ENCODE assay signal across 8 cellular contexts in the genomic region with DNA sequence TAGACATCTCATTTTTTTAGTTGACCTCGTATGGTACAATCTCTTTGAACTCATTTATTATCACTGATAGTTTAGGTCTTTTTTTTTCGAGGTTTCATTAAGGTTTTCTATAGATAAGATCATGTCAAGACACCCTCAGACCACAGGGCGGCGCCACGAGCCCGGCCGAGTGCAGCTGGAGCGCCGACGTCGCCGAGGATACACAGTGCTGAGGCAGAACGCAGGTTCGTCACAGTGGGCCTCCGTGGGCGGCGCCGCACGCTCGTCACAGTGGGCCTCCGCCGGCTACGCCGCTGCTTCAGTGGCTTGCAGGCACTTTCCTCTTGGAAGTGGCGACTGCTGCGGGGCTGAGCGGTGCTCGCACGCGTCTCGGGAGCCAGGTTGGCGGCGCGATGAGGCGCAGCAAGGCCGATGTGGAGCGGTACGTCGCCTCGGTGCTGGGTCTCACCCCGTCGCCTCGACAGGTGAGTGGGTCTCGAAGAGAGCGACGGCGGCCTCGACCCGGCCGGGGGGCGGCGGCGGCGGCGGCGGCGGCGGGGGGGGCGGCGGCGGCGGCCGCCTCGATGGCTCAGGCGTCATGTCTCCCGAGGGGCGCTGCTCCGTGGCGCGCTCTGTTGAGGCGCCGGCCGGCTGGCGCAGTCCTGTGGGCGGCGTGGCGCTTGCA. TPM values are rescaled to one million over a fixed set of nuclear protein-coding genes. Genes with fewer than 3 reads are reported as not detected.
DNase-seq lines count a peak whose midpoint lies in the region; ATAC-seq and TF ChIP-seq lines count a peak whose summit lies in the region.
"Not testable (repeated sequence)": the region's sequence is repeated elsewhere in the genome, so short reads cannot be mapped to it uniquely, and the experiment has no call there.

Gene RGPD5, plus strand, starts transcription at position 232 of the 664 bp plus-strand sequence. Its CDS starts 161 bp downstream, at position 393.

- H3K4me3 ChIP-seq in GM23338, breast epithelium, left ventricle myocardium inferior, upper lobe of left lung: not testable (repeated sequence)
- peak within 1 kb of the TSS; percentile 32 for H3K4me3 ChIP-seq in SJSA1

- not testable (repeated sequence) for H3K36me3 Mint-ChIP-seq in GM23338 (ENCODE audit: low read depth)

- H3K4me2 ChIP-seq in GM23338: not testable (repeated sequence)

- DNase-seq in GM23338 (ENCODE audit: low spot score); SJSA1 (ENCODE audit: low read depth in 1 of 2, low spot score in 2 of 2); breast epithelium (ENCODE audit: low spot score in 2 of 2); left ventricle myocardium inferior; omental fat pad (ENCODE audit: low spot score): not testable (repeated sequence)
- peak in 1 of 2 donors; percentile 55 for DNase-seq in upper lobe of left lung

- not testable (repeated sequence) for H2AFZ ChIP-seq in GM23338

- TF ChIP-seq POLR2A in breast epithelium (IDR thresholded peaks at IDR 0.05); upper lobe of left lung (IDR thresholded peaks at IDR 0.05): not testable (repeated sequence)

- WGBS in upper lobe of left lung, 2 donors: no CpG with 5 or more reads among the region's 77 CpGs

- not testable (repeated sequence) for H3K27ac Mint-ChIP-seq in GM23338

- H3K79me2 ChIP-seq in GM23338 (replicated peaks; ENCODE audit: insufficient read depth): not testable (repeated sequence)

- not testable (repeated sequence) for H3K27me3 ChIP-seq in GM23338 (ENCODE audit: insufficient read depth); SJSA1 (replicated peaks); breast epithelium; left ventricle myocardium inferior (ENCODE audit: low read depth); upper lobe of left lung

- not testable (repeated sequence) for H3K4me1 Mint-ChIP-seq in GM23338

- not testable (repeated sequence) for H4K20me1 ChIP-seq in GM23338 (replicated peaks; ENCODE audit: insufficient read depth)

- H3K4me1 ChIP-seq in GM23338 (ENCODE audit: insufficient read depth); SJSA1 (replicated peaks); breast epithelium; left ventricle myocardium inferior; upper lobe of left lung: not testable (repeated sequence)

- not testable (repeated sequence) for H3K36me3 ChIP-seq in GM23338 (ENCODE audit: insufficient read depth); SJSA1; breast epithelium; left ventricle myocardium inferior; upper lobe of left lung

- H3K27ac ChIP-seq in GM23338 (ENCODE audit: low read depth); SJSA1; breast epithelium; left ventricle myocardium inferior (replicated peaks); upper lobe of left lung: not testable (repeated sequence)

- not testable (repeated sequence) for H3K4me3 Mint-ChIP-seq in GM23338

- intact Hi-C loops in breast epithelium (cut with DNase I; ENCODE audit: low total_unique reads); left ventricle myocardium inferior (cut with micrococcal nuclease): not testable (repeated sequence)

- H3K9me3 Mint-ChIP-seq in GM23338: not testable (repeated sequence)

- H3K9me3 ChIP-seq in SJSA1 (replicated peaks); breast epithelium; left ventricle myocardium inferior (replicated peaks); upper lobe of left lung: not testable (repeated sequence)

- ATAC-seq in GM18909 (IDR thresholded peaks at IDR 0.05; ENCODE audit: poor library complexity, unreplicated experiment): peak; percentile 97
- ATAC-seq in GM23338: peak; percentile 91
- ATAC-seq in HG03135 (IDR thresholded peaks at IDR 0.05; ENCODE audit: unreplicated experiment): peak; percentile 98
- peak; percentile 100 for ATAC-seq in omental fat pad (ENCODE audit: low FRiP score)
- ATAC-seq in upper lobe of left lung (ENCODE audit: low FRiP score in 2 of 2): peak; percentile 100

- TF ChIP-seq EP300 in upper lobe of left lung (IDR thresholded peaks at IDR 0.05): not testable (repeated sequence)

- not testable (repeated sequence) for TF ChIP-seq CTCF in GM23338 (conservative IDR thresholded peaks at IDR 0.05; ENCODE audit: low read depth in 2 of 2); breast epithelium (IDR thresholded peaks at IDR 0.05); left ventricle myocardium inferior (IDR thresholded peaks at IDR 0.05; ENCODE audit: borderline replicate concordance); omental fat pad (IDR thresholded peaks at IDR 0.05); upper lobe of left lung (IDR thresholded peaks at IDR 0.05)

- not testable (repeated sequence) for H3K27me3 Mint-ChIP-seq in GM23338 (ENCODE audit: insufficient read depth, low read depth, poor library complexity)

- H3F3A ChIP-seq in GM23338 (replicated peaks; ENCODE audit: low read depth): not testable (repeated sequence)

- H3K9me2 ChIP-seq in GM23338 (ENCODE audit: insufficient read depth): not testable (repeated sequence)

RNA-seq across cellular contexts. Expression of gene RGPD5, which starts in this region (rescaled TPM):
- total RNA-seq in GM23338 (2014; rRNA removed; shearing (Covaris generic)): 15.4 and 18.0 TPM in 2 replicates
- polyA plus RNA-seq in GM23338 (2016; fragmentation: Nextera tagmentation; extraction: Ambion mirVana): 4.3 and 7.3 TPM in 2 replicates
- 18.7 and 21.0 TPM in 2 replicates for total RNA-seq in SJSA1 (2014; rRNA removed; shearing (Covaris generic))
- total RNA-seq in breast epithelium (10 to 100 TPM; 66.6 to 82.3 (median 69.1) TPM), left ventricle myocardium inferior (24.7 TPM), omental fat pad (10 to 100 TPM; 27.4 to 79.5 (median 39.7) TPM), upper lobe of left lung (100 to 1,000 TPM in 1 of 6 donors, 10 to 100 TPM in 4, 1 to 10 TPM in 1; 9.1 to 270 (median 34.6) TPM)
